ENCODE assay signal across 1 cellular context in genomic region chr1:115807723-115808122, GRCh38.
TF ChIP-seq lines count a peak whose summit lies in the region.

No MANE protein-coding gene starts in this region.

TF ChIP-seq in GM23338, 12 proteins besides CTCF, POLR2A, EP300 and RAD21 (continued from another document):
- no peak for TF ChIP-seq ZNF462 (CRISPR knock-in tag; IDR thresholded peaks at IDR 0.05)
- TF ChIP-seq ZNF331 (CRISPR knock-in tag; IDR thresholded peaks at IDR 0.05; ENCODE audit: low read depth), result no peak
- no peak for TF ChIP-seq ETS1 (IDR thresholded peaks at IDR 0.05)
- TF ChIP-seq POLR2AphosphoS5 (IDR thresholded peaks at IDR 0.05; ENCODE audit: low read depth), result no peak
